Comparison of ENCODE assay signal across 9 cellular contexts in genomic region chr1:208252126-208252853, GRCh38. TPM values are rescaled to one million over a fixed set of nuclear protein-coding genes. Genes with fewer than 3 reads are reported as not detected.
A peak's percentile ranks its signal among the peaks of the same experiment; 100 is the strongest.
DNase-seq lines count a peak whose midpoint lies in the region; ATAC-seq and TF ChIP-seq lines count a peak whose summit lies in the region.
"Had no signal": no experiment of that assay in that cellular context is flagged by ENCODE, and none has a peak within 500 bp of the region (broad histone marks: within the 10 kb centered on the region; RNA-seq: fewer than 3 reads in every experiment).

No MANE protein-coding gene starts in this region.

- intact Hi-C loops in dorsolateral prefrontal cortex (cut with DNase I), result no loop called here

- peaks cover 14% of the 10 kb centered on the region; the same call in 1 of the 2 replicates for H3F3A ChIP-seq in MM.1S (ENCODE audit: insufficient read depth, low read length)

- H3K4me3 ChIP-seq in dorsolateral prefrontal cortex (peak overlapping the region in 20 of 59 donors; percentile 1 to 39 (median 14)), MM.1S (ENCODE audit: low read length) (no peak overlapping the region)

- H3K9me3 Mint-ChIP-seq in nephron, result no peaks in the 10 kb centered on the region

- TF ChIP-seq CTCF in dorsolateral prefrontal cortex (IDR thresholded peaks at IDR 0.05 in 54 of 56, conservative IDR thresholded peaks at IDR 0.05 in 2 of 56; ENCODE audit: low read depth in 1 of 56, partially characterized antibody in 56 of 56) (peak in 29 of 56 donors; percentile 4 to 62 (median 33)), nephron (IDR thresholded peaks at IDR 0.05; ENCODE audit: unreplicated experiment in 3 of 3) (peak; percentile 24 to 45 (median 33)), MM.1S (IDR thresholded peaks at IDR 0.05; ENCODE audit: low read length) (no peak)

- H3K4me1 ChIP-seq in MM.1S (ENCODE audit: low read length), result peaks cover 19% of the 10 kb centered on the region

- no peaks in the 10 kb centered on the region for H4K20me1 ChIP-seq in MM.1S (ENCODE audit: insufficient read depth, low read length)

- ATAC-seq in HG02973 (IDR thresholded peaks at IDR 0.05; ENCODE audit: unreplicated experiment) (no peak), GM18505 (IDR thresholded peaks at IDR 0.05; ENCODE audit: unreplicated experiment) (no peak)

- no peaks in the 10 kb centered on the region for H3K36me3 ChIP-seq in MM.1S (replicated peaks; ENCODE audit: insufficient read depth, low read length)

- H3K27ac ChIP-seq in dorsolateral prefrontal cortex (peak overlapping the region in 53 of 59 donors; percentile 7 to 86 (median 61)), MM.1S (ENCODE audit: low read length) (no peak overlapping the region)

- H3K9me2 ChIP-seq in MM.1S (replicated peaks; ENCODE audit: insufficient read depth, low read length), result no peaks in the 10 kb centered on the region

- peak overlapping the region in 1 of 3 experiments; percentile 15 for H3K4me3 Mint-ChIP-seq in nephron

- no peaks in the 10 kb centered on the region for H3K36me3 Mint-ChIP-seq in nephron (ENCODE audit: low read depth)

- peaks cover 32% of the 10 kb centered on the region for H3K4me1 Mint-ChIP-seq in nephron

- TF ChIP-seq POLR2A in GM18505 (IDR thresholded peaks at IDR 0.05; ENCODE audit: borderline replicate concordance, extremely low read depth, insufficient read depth, insufficient read length), result no peak

- peak overlapping the region in 1 of 3 experiments; percentile 5 for H3K27ac Mint-ChIP-seq in nephron

- H3K9ac ChIP-seq in MM.1S (ENCODE audit: low read length), result no peak overlapping the region

- in situ Hi-C loops in KBM-7 (cut with MboI; ENCODE audit: low pct_unique_long_range_greater_than_20kb, low sequenced_read_pairs), result no loop called here

- no peak overlapping the region for H3K4me2 ChIP-seq in MM.1S (ENCODE audit: low read depth, low read length)

- H3K27me3 ChIP-seq in dorsolateral prefrontal cortex, result peaks cover 0 to 29% (median 0%) of the 10 kb centered on the region in 45 donors
- H3K27me3 ChIP-seq in MM.1S (replicated peaks; ENCODE audit: insufficient read depth, low read length), result no peaks in the 10 kb centered on the region

- no peaks in the 10 kb centered on the region for H3K79me2 ChIP-seq in MM.1S (ENCODE audit: low read length)

- peaks cover 49% of the 10 kb centered on the region for H3K27me3 Mint-ChIP-seq in nephron (ENCODE audit: low read depth)

- peak; percentile 14 for DNase-seq in CD1c-positive myeloid dendritic cell (ENCODE audit: extremely low spot score)
- DNase-seq in KBM-7, result peak; percentile 28
- peak in 1 of 10 donors; percentile 56 for DNase-seq in dorsolateral prefrontal cortex
- DNase-seq in MM.1S, result no peak
- DNase-seq in stimulated activated CD4-positive, alpha-beta T cell treated with anti-CD3 and anti-CD28 coated beads, Interleukin-4, amount 100 ng/mL, for 1 hour, result no peak
- DNase-seq: activated CD8-positive, alpha-beta memory T cell treated with anti-CD3 and anti-CD28 coated beads, Interleukin-2, amount 50 U/mL, for 4 hours had no signal

- H3K9me3 ChIP-seq in MM.1S (replicated peaks; ENCODE audit: insufficient read depth, low read length), result no peaks in the 10 kb centered on the region

- H2AFZ ChIP-seq in MM.1S (ENCODE audit: low read length), result no peak overlapping the region

RNA-seq across cellular contexts. Expression of gene PLXNA2, which starts 8.1 kb away (rescaled TPM):
- 100 to 1,000 TPM in 36 of 120 experiments, 10 to 100 TPM in 84; 39.8 to 132 (median 90.8) TPM for total RNA-seq in dorsolateral prefrontal cortex

Comparison
In these comparisons a context has a peak if more than half of its experiments do, and no peak if none do; other contexts are left out.
1. DNase-seq: peak in CD1c-positive myeloid dendritic cell (single experiment) and KBM-7 (single experiment); none in MM.1S (single experiment) and stimulated activated CD4-positive, alpha-beta T cell treated with anti-CD3 and anti-CD28 coated beads, Interleukin-4, amount 100 ng/mL, for 1 hour (single experiment).